26 cellular contexts compared by ENCODE assay signal in genomic region chr1:215022204-215022603, GRCh38.
DNase-seq lines count a peak whose midpoint lies in the region; ATAC-seq, FAIRE-seq and TF ChIP-seq lines count a peak whose summit lies in the region.
"Had no signal": no experiment of that assay in that cellular context is flagged by ENCODE, and none has a peak within 500 bp of the region (broad histone marks: within the 10 kb centered on the region; RNA-seq: fewer than 3 reads in every experiment).

No MANE protein-coding gene starts in this region.

- H3K27ac ChIP-seq in adrenal gland (peak overlapping the region; percentile 65 to 85 (median 72)), stomach (peak overlapping the region in 4 of 5 donors; percentile 3 to 43 (median 31))
- H3K27ac ChIP-seq: parathyroid adenoma, testis had no signal

- H3K36me3 ChIP-seq in adrenal gland (replicated peaks in 1 of 2) (no peaks in the 10 kb centered on the region), stomach (no peaks in the 10 kb centered on the region)

- H3K27me3 ChIP-seq in adrenal gland = no peaks in the 10 kb centered on the region
- no peaks in the 10 kb centered on the region for H3K27me3 ChIP-seq in stomach
- H3K27me3 ChIP-seq: testis had no signal

- H3K9me3 Mint-ChIP-seq in endothelial cell (ENCODE audit: unreplicated experiment) = no peaks in the 10 kb centered on the region
- H3K9me3 Mint-ChIP-seq: activated CD4-positive, alpha-beta T cell treated with anti-CD3 and anti-CD28 coated beads, Interleukin-2, amount 10 ng/mL, durations not matched to agents 7 days and 5 days; GM23338 had no signal

- FAIRE-seq in RCC 7860 (lab: Jason Lieb, UNC) = no peak
- FAIRE-seq: frontal cortex had no signal

- H3K4me1 ChIP-seq in adrenal gland (replicated peaks in 1 of 2) (peaks cover 13 to 31% of the 10 kb centered on the region in 2 donors), stomach (no peaks in the 10 kb centered on the region)
- H3K4me1 ChIP-seq: parathyroid adenoma, testis had no signal

- no peak overlapping the region; the same call in 1 of the 2 replicates for H3K4me3 ChIP-seq in AG10803 (ENCODE audit: low read length)
- no peak overlapping the region for H3K4me3 ChIP-seq in adrenal gland
- no peak overlapping the region for H3K4me3 ChIP-seq in stomach
- H3K4me3 ChIP-seq: GM23338, testis had no signal

- 19 to 30% (median 24%) methylated on average over 1 of the region's 1 CpG for WGBS in adrenal gland, 4 donors
- WGBS in stomach, 5 donors = 40 to 84% (median 50%) methylated on average over 1 of the region's 1 CpG

- H3K27ac Mint-ChIP-seq in endothelial cell (ENCODE audit: unreplicated experiment) = no peak overlapping the region
- H3K27ac Mint-ChIP-seq: activated CD4-positive, alpha-beta T cell treated with anti-CD3 and anti-CD28 coated beads, Interleukin-2, amount 10 ng/mL, durations not matched to agents 7 days and 5 days; GM23338; IgD-negative memory B cell; nephron progenitor cell; stimulated activated naive B cell treated with anti-CD40 and anti-IgM and Interleukin-4, amounts not matched to agents 10 μg/mL and 1 μg/mL and 100 μg/mL, for 72 hours had no signal

- no peaks in the 10 kb centered on the region for H3K4me1 Mint-ChIP-seq in endothelial cell (ENCODE audit: unreplicated experiment)
- H3K4me1 Mint-ChIP-seq: activated CD4-positive, alpha-beta T cell treated with anti-CD3 and anti-CD28 coated beads, Interleukin-2, amount 10 ng/mL, durations not matched to agents 7 days and 5 days; IgD-negative memory B cell; stimulated activated naive B cell treated with anti-CD40 and anti-IgM and Interleukin-4, amounts not matched to agents 10 μg/mL and 1 μg/mL and 100 μg/mL, for 72 hours had no signal

- TF ChIP-seq CTCF in AG10803 (conservative IDR thresholded peaks at IDR 0.05; ENCODE audit: low read length) (no peak), adrenal gland (IDR thresholded peaks at IDR 0.05) (no peak), stomach (IDR thresholded peaks at IDR 0.05) (no peak), endothelial cell (IDR thresholded peaks at IDR 0.05; ENCODE audit: unreplicated experiment) (no peak)

- ATAC-seq in left lobe of liver = peak; percentile 35
- no peak for ATAC-seq in HG02610 (IDR thresholded peaks at IDR 0.05; ENCODE audit: unreplicated experiment)
- ATAC-seq: GM23338; left colon; stimulated activated naive B cell treated with anti-CD40 and anti-IgM and Interleukin-4, amounts not matched to agents 10 μg/mL and 1 μg/mL and 100 μg/mL, for 72 hours had no signal

- TF ChIP-seq EP300 in stomach (IDR thresholded peaks at IDR 0.05) = no peak

- intact Hi-C loops in adrenal gland (cut with DNase I) = no loop called here
- intact Hi-C loops in stomach (cut with DNase I; ENCODE audit: low total_unique reads) = no loop called here

- peak; percentile 61 for DNase-seq in AG10803 (ENCODE audit: low read depth)
- no peak for DNase-seq in adrenal gland
- DNase-seq in left lobe of liver (ENCODE audit: low spot score) = no peak
- no peak for DNase-seq in stomach
- no peak for DNase-seq in endothelial cell (ENCODE audit: low spot score)
- DNase-seq in activated gamma-delta T cell (lab: John Stamatoyannopoulos, UW) = no peak
- DNase-seq in RCC 7860 (ENCODE audit: low spot score) = no peak
- DNase-seq: activated CD4-positive, alpha-beta T cell treated with anti-CD3 and anti-CD28 coated beads, Interleukin-2, amount 10 ng/mL, durations not matched to agents 7 days and 5 days; activated naive CD4-positive, alpha-beta T cell treated with Interleukin-2 at 50 U/mL for 16 hours; activated T-cell treated with anti-CD3 and anti-CD28 coated beads, Interleukin-2, amount 50 U/mL, for 48 hours; DMS153; hippocampal formation; left colon; NCI-H1092; NCI-H187; NCI-H524 treated with DMSO at 0.1 percent for 48 hours; nephron progenitor cell; SHP77; stimulated activated naive B cell treated with anti-CD40 and anti-IgM and Interleukin-4, amounts not matched to agents 10 μg/mL and 1 μg/mL and 100 μg/mL, for 72 hours; T1000; testis had no signal

- no peaks in the 10 kb centered on the region for H3K27me3 Mint-ChIP-seq in endothelial cell (ENCODE audit: unreplicated experiment)
- H3K27me3 Mint-ChIP-seq: activated CD4-positive, alpha-beta T cell treated with anti-CD3 and anti-CD28 coated beads, Interleukin-2, amount 10 ng/mL, durations not matched to agents 7 days and 5 days; IgD-negative memory B cell; stimulated activated naive B cell treated with anti-CD40 and anti-IgM and Interleukin-4, amounts not matched to agents 10 μg/mL and 1 μg/mL and 100 μg/mL, for 72 hours had no signal

- H3K36me3 Mint-ChIP-seq in endothelial cell (ENCODE audit: low read depth, unreplicated experiment) = no peaks in the 10 kb centered on the region
- H3K36me3 Mint-ChIP-seq: stimulated activated naive B cell treated with anti-CD40 and anti-IgM and Interleukin-4, amounts not matched to agents 10 μg/mL and 1 μg/mL and 100 μg/mL, for 72 hours had no signal

- H3K4me3 Mint-ChIP-seq in endothelial cell (ENCODE audit: unreplicated experiment) = no peak overlapping the region
- H3K4me3 Mint-ChIP-seq: activated CD4-positive, alpha-beta T cell treated with anti-CD3 and anti-CD28 coated beads, Interleukin-2, amount 10 ng/mL, durations not matched to agents 7 days and 5 days; GM23338; IgD-negative memory B cell; nephron progenitor cell; stimulated activated naive B cell treated with anti-CD40 and anti-IgM and Interleukin-4, amounts not matched to agents 10 μg/mL and 1 μg/mL and 100 μg/mL, for 72 hours had no signal

- H3K9me3 ChIP-seq in adrenal gland (replicated peaks in 1 of 3) = no peaks in the 10 kb centered on the region
- no peaks in the 10 kb centered on the region for H3K9me3 ChIP-seq in stomach
- H3K9me3 ChIP-seq: testis had no signal

- no peak for TF ChIP-seq POLR2A in adrenal gland (IDR thresholded peaks at IDR 0.05)
- TF ChIP-seq POLR2A in stomach (IDR thresholded peaks at IDR 0.05) = no peak
